ENCODE assay signal across 9 cellular contexts in genomic region chr14:92656306-92656705, GRCh38.
DNase-seq lines count a peak whose midpoint lies in the region; ATAC-seq, FAIRE-seq and TF ChIP-seq lines count a peak whose summit lies in the region.
"Had no signal": no experiment of that assay in that cellular context is flagged by ENCODE, and none has a peak within 500 bp of the region (broad histone marks: within the 10 kb centered on the region; RNA-seq: fewer than 3 reads in every experiment).

No MANE protein-coding gene starts in this region.

- no peaks in the 10 kb centered on the region for H3K36me3 ChIP-seq in mesendoderm (ENCODE audit: control insufficient read depth, insufficient read depth, low read length)
- no peaks in the 10 kb centered on the region for H3K36me3 ChIP-seq in A673 (ENCODE audit: insufficient read depth, low read length, poor library complexity, severe bottlenecking)

- intact Hi-C loops in A673 (cut with micrococcal nuclease; ENCODE audit: unreplicated experiment), result no loop called here

- H3K27ac Mint-ChIP-seq in activated naive CD8-positive, alpha-beta T cell treated with anti-CD3 and anti-CD28 coated beads, Interleukin-2, amount 50 U/mL, for 24 hours, result peak overlapping the region; percentile 82

- CTCF ChIA-PET in A549 (lab: Yijun Ruan, JAX), result interaction anchor here (0.9 to 1.5 kb wide), 3 partner anchors 10 to 54 kb away, joined by 3 to 5 read pairs (median 4); no protein-coding TSS in a partner anchor
- CTCF ChIA-PET in A673 (lab: Charles Lee), result no interaction called here

- H3K4me1 ChIP-seq in A549 (no peaks in the 10 kb centered on the region), mesendoderm (ENCODE audit: control insufficient read depth, low read depth, low read length) (no peaks in the 10 kb centered on the region), A673 (ENCODE audit: insufficient read depth, low read length, poor library complexity, severe bottlenecking) (no peaks in the 10 kb centered on the region)

- H2BK120ac ChIP-seq in mesendoderm (ENCODE audit: low read depth, low read length), result no peak overlapping the region

- no peak overlapping the region for H2BK5ac ChIP-seq in mesendoderm (ENCODE audit: low read length)

- H3K79me1 ChIP-seq in mesendoderm (ENCODE audit: low read length), result no peaks in the 10 kb centered on the region

- H3K9me3 ChIP-seq in A549 (no peaks in the 10 kb centered on the region), A673 (ENCODE audit: low read depth, low read length, poor library complexity, severe bottlenecking) (no peaks in the 10 kb centered on the region)

- no peak overlapping the region for H4K8ac ChIP-seq in mesendoderm (ENCODE audit: low read depth, low read length)

- BruUV-seq in A673 (replicated peaks; lab: Mats Ljungman, UMichigan), result no TSS peak

- no peak for TF ChIP-seq EP300 in A549 (IDR thresholded peaks at IDR 0.05)

- peaks cover 83% of the 10 kb centered on the region for H3K4me1 Mint-ChIP-seq in activated naive CD8-positive, alpha-beta T cell treated with anti-CD3 and anti-CD28 coated beads, Interleukin-2, amount 50 U/mL, for 24 hours

- H3K4ac ChIP-seq in mesendoderm (ENCODE audit: low read depth, low read length), result no peak overlapping the region

- H3K27ac ChIP-seq in A549 (no peak overlapping the region), mesendoderm (ENCODE audit: low read depth, low read length) (no peak overlapping the region), A673 (ENCODE audit: low read depth, low read length, poor library complexity, severe bottlenecking) (no peak overlapping the region)

- H3K4me2 ChIP-seq in A549, result no peak overlapping the region
- H3K4me2 ChIP-seq in mesendoderm (ENCODE audit: low read length), result no peak overlapping the region

- POLR2A ChIA-PET in A549 (lab: Yijun Ruan, JAX) (no interaction called here), A673 (lab: Charles Lee; ENCODE audit: low non-redundant PET) (no interaction called here)

- H3K27me3 ChIP-seq in mesendoderm (ENCODE audit: insufficient read depth, low read length, poor library complexity) (no peaks in the 10 kb centered on the region), A673 (replicated peaks; ENCODE audit: insufficient read depth, low read depth, low read length, poor library complexity) (no peaks in the 10 kb centered on the region)

- no peaks in the 10 kb centered on the region for H3K27me3 Mint-ChIP-seq in activated naive CD8-positive, alpha-beta T cell treated with anti-CD3 and anti-CD28 coated beads, Interleukin-2, amount 50 U/mL, for 24 hours

- H3K18ac ChIP-seq in mesendoderm (ENCODE audit: low read length), result no peak overlapping the region

- H3K23ac ChIP-seq in mesendoderm (ENCODE audit: low read length), result no peak overlapping the region

- H2BK15ac ChIP-seq in mesendoderm (replicated peaks; ENCODE audit: low read depth), result no peak overlapping the region

- no peak overlapping the region for H2AK5ac ChIP-seq in mesendoderm (ENCODE audit: low read length)

- H3K36me3 Mint-ChIP-seq in activated naive CD8-positive, alpha-beta T cell treated with anti-CD3 and anti-CD28 coated beads, Interleukin-2, amount 50 U/mL, for 24 hours (ENCODE audit: low read depth), result peaks cover 75% of the 10 kb centered on the region

- WGBS in A549 (ENCODE audit: missing lambda C conversion rate), result 91% methylated on average over 7 of the region's 7 CpGs
- no CpG with 5 or more reads among the region's 7 CpGs for WGBS in mesendoderm (ENCODE audit: extremely low coverage, insufficient coverage, low lambda C conversion rate)

- TF ChIP-seq POLR2A in A549 (IDR thresholded peaks at IDR 0.05; ENCODE audit: low read length), result no peak

- H3K9ac ChIP-seq in mesendoderm (ENCODE audit: low read length), result no peak overlapping the region

- ATAC-seq in A549, result peak; percentile 51 to 69; a peak in 4 of 6 replicates
- ATAC-seq in activated naive CD8-positive, alpha-beta T cell treated with anti-CD3 and anti-CD28 coated beads, Interleukin-2, amount 50 U/mL, for 24 hours, result no peak

- TF ChIP-seq RAD21 in A549 (conservative IDR thresholded peaks at IDR 0.05 in 1 of 2, IDR thresholded peaks at IDR 0.05 in 1 of 2), result no peak

- H3K9me3 Mint-ChIP-seq in activated naive CD8-positive, alpha-beta T cell treated with anti-CD3 and anti-CD28 coated beads, Interleukin-2, amount 50 U/mL, for 24 hours, result no peaks in the 10 kb centered on the region

- peak overlapping the region; percentile 99 for H3K4me3 Mint-ChIP-seq in activated naive CD8-positive, alpha-beta T cell treated with anti-CD3 and anti-CD28 coated beads, Interleukin-2, amount 50 U/mL, for 24 hours

- no peak for FAIRE-seq in A549 (lab: Jason Lieb, UNC)

- no peak overlapping the region for H4K5ac ChIP-seq in mesendoderm (ENCODE audit: low read length)

- H3K56ac ChIP-seq in mesendoderm (ENCODE audit: low read length), result no peak overlapping the region

- TF ChIP-seq CTCF in A549 (IDR thresholded peaks at IDR 0.05), result no peak
- TF ChIP-seq CTCF in GM12865 (IDR thresholded peaks at IDR 0.05; ENCODE audit: insufficient read depth, low read depth, low read length, missing control alignments), result peak; percentile 2
- TF ChIP-seq CTCF in A673 (conservative IDR thresholded peaks at IDR 0.05; ENCODE audit: low read depth, low read length), result no peak

- H3K4me3 ChIP-seq in A549 (no peak overlapping the region), GM12865 (ENCODE audit: low read depth, low read length) (no peak overlapping the region), mesendoderm (ENCODE audit: low read length) (no peak overlapping the region), A673 (ENCODE audit: low read depth, low read length, poor library complexity, severe bottlenecking) (no peak overlapping the region)

- DNase-seq in A549 (ENCODE audit: low read depth in 1 of 2, low spot score in 1 of 2), result no peak
- no peak for DNase-seq in GM12865 (ENCODE audit: low read depth)
- no peak for DNase-seq in activated naive CD8-positive, alpha-beta T cell treated with anti-CD3 and anti-CD28 coated beads, Interleukin-2, amount 50 U/mL, for 24 hours
- peak; percentile 54 for DNase-seq in mesendoderm
- DNase-seq in A673 (ENCODE audit: low spot score), result no peak
- DNase-seq in NCI-H1417 treated with DMSO at 0.1 percent for 48 hours (lab: John Stamatoyannopoulos, UW), result no peak
- no peak for DNase-seq in islet precursor cell
- no peak for DNase-seq in NCI-H1048 (lab: John Stamatoyannopoulos, UW)
- DNase-seq: NCI-H446 treated with DMSO at 0.1 percent for 48 hours had no signal

- no peaks in the 10 kb centered on the region for H3K79me2 ChIP-seq in mesendoderm (ENCODE audit: control insufficient read depth, insufficient read depth, low read length)

TF ChIP-seq in A549, 52 proteins besides CTCF, POLR2A, EP300 and RAD21:
- no peak for TF ChIP-seq HDAC2 (IDR thresholded peaks at IDR 0.05)
- no peak for TF ChIP-seq POLR2AphosphoS2 (conservative IDR thresholded peaks at IDR 0.05; ENCODE audit: low read length)
- TF ChIP-seq NPAS2 (CRISPR knock-in tag; IDR thresholded peaks at IDR 0.05; ENCODE audit: borderline replicate concordance), result no peak
- TF ChIP-seq MYC (IDR thresholded peaks at IDR 0.05; ENCODE audit: borderline replicate concordance, low read length), result no peak
- TF ChIP-seq CHD4 (IDR thresholded peaks at IDR 0.05; ENCODE audit: borderline replicate concordance), result no peak
- TF ChIP-seq HES2 (IDR thresholded peaks at IDR 0.05), result no peak
- no peak for TF ChIP-seq PHF8 (IDR thresholded peaks at IDR 0.05; ENCODE audit: borderline replicate concordance, low read depth)
